Comparison of ENCODE assay signal across 6 cellular contexts in the genomic region with DNA sequence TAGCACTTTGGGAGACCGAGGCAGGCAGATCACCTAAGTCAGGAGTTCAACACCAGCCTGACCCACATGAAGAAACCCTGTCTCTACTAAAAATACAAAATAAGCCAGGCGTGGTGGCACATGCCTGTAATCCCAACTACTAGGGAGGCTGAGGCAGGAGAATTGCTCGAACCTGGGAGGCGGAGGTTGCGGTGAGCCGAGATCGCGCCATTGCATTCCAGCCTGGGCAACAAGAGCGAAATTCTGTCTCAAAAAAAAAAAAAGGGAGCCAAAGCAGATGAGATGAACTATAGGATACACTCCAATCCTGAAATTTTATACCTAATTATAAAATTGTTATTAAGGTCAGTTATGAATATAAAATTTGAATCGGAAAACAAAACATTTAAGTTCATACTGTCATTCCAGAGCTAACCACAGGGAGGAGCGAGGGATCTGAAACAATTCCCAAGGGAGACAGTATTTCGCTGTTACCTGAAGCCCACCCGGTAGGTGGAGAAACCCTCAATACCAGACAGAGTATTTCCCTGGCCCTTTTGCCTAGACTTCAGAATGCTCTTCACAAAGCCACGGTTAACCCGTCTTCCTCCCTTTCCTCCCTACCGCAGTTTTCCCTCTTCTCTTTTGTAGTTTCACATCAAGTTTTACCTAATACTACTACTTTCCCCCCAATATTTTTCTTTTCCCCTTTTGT. TPM values are rescaled to one million over a fixed set of nuclear protein-coding genes. Genes with fewer than 3 reads are reported as not detected.
DNase-seq lines count a peak whose midpoint lies in the region; ATAC-seq, FAIRE-seq and TF ChIP-seq lines count a peak whose summit lies in the region.

No MANE protein-coding gene starts in this region.

- peak overlapping the region in 9 of 10 donors; percentile 69 to 100 (median 98) for H3K4me3 ChIP-seq in heart right ventricle
- peak overlapping the region in 1 of 2 donors; percentile 99 for H3K4me3 ChIP-seq in gastroesophageal sphincter
- peak overlapping the region; percentile 13 to 87 for H3K4me3 ChIP-seq in testis

- FAIRE-seq in RCC 7860 (lab: Jason Lieb, UNC), result peak; percentile 49

- no peaks in the 10 kb centered on the region for H3K27me3 ChIP-seq in heart right ventricle
- no peaks in the 10 kb centered on the region for H3K27me3 ChIP-seq in gastroesophageal sphincter
- H3K27me3 ChIP-seq in testis, result no peaks in the 10 kb centered on the region

- TF ChIP-seq CTCF in heart right ventricle (IDR thresholded peaks at IDR 0.05) (peak in 7 of 9 donors; percentile 36 to 66 (median 55)), gastroesophageal sphincter (IDR thresholded peaks at IDR 0.05) (peak; percentile 42 to 57 (median 55)), testis (IDR thresholded peaks at IDR 0.05) (peak; percentile 46 to 52 (median 51))

- peaks cover 7 to 38% (median 28%) of the 10 kb centered on the region in 9 donors for H3K4me1 ChIP-seq in heart right ventricle
- peaks cover 0 to 36% (median 12%) of the 10 kb centered on the region in 3 donors for H3K4me1 ChIP-seq in gastroesophageal sphincter
- H3K4me1 ChIP-seq in testis, result peaks cover 11% of the 10 kb centered on the region

- H3K27ac ChIP-seq in heart right ventricle (peak overlapping the region in 4 of 10 donors; percentile 91 to 95 (median 92)), gastroesophageal sphincter (no peak overlapping the region), testis (no peak overlapping the region)

- H3K36me3 ChIP-seq in heart right ventricle, result peaks cover 0 to 23% (median 0%) of the 10 kb centered on the region in 9 donors
- peaks cover 0 to 8% of the 10 kb centered on the region in 2 donors for H3K36me3 ChIP-seq in gastroesophageal sphincter
- H3K36me3 ChIP-seq in testis (ENCODE audit: low read depth, missing control alignments), result no peaks in the 10 kb centered on the region

- WGBS in heart right ventricle, 2 donors, result 51 to 56% methylated on average over 16 of the region's 16 CpGs
- 5 to 52% methylated on average over 7 to 16 of the region's 16 CpGs for WGBS in gastroesophageal sphincter (ENCODE audit: low coverage in 1 of 2), 2 donors
- 29 to 41% methylated on average over 16 of the region's 16 CpGs for WGBS in testis, 2 donors

- no peaks in the 10 kb centered on the region for H3K9me3 ChIP-seq in heart right ventricle
- H3K9me3 ChIP-seq in gastroesophageal sphincter, result no peaks in the 10 kb centered on the region
- H3K9me3 ChIP-seq in testis, result no peaks in the 10 kb centered on the region

- intact Hi-C loops in heart right ventricle (cut with DNase I) (loop anchor here in 4 of 10 donors (2.0 to 10.0 kb wide), 3 partner anchors 21 to 217 kb away; a partner anchor contains a TSS), left cardiac atrium (cut with DNase I) (no loop called here), testis (cut with DNase I; ENCODE audit: low total_unique reads) (no loop called here)

- TF ChIP-seq POLR2A in gastroesophageal sphincter (IDR thresholded peaks at IDR 0.05) (no peak), testis (IDR thresholded peaks at IDR 0.05) (no peak), GM18505 (IDR thresholded peaks at IDR 0.05; ENCODE audit: borderline replicate concordance, extremely low read depth, insufficient read depth, insufficient read length) (no peak)

- ATAC-seq in heart right ventricle (no peak), left cardiac atrium (no peak), gastroesophageal sphincter (no peak), GM18505 (IDR thresholded peaks at IDR 0.05; ENCODE audit: unreplicated experiment) (no peak)

- DNase-seq in heart right ventricle (no peak), left cardiac atrium (no peak), RCC 7860 (ENCODE audit: low spot score) (peak; percentile 51), testis (peak; percentile 39)

- TF ChIP-seq EP300 in gastroesophageal sphincter (IDR thresholded peaks at IDR 0.05), result no peak

RNA-seq across cellular contexts. Expression of a gene that starts 1.4 kb away (rescaled TPM):
- total RNA-seq in heart right ventricle, result 10 to 100 TPM; 28.4 to 46.1 (median 33.0) TPM
- polyA plus RNA-seq in heart right ventricle, result 10 to 100 TPM; 34.7 to 72.6 TPM
- 10 to 100 TPM; 35.2 to 42.1 TPM for total RNA-seq in left cardiac atrium
- 10 to 100 TPM; 50.2 to 74.2 (median 58.8) TPM for total RNA-seq in gastroesophageal sphincter
- 100 to 1,000 TPM; 163 to 245 TPM for total RNA-seq in testis
- polyA plus RNA-seq in testis (ENCODE audit: insufficient read depth, low read depth, low replicate concordance), result 569 TPM

RNA-seq across cellular contexts. Expression of a gene that starts 20.5 kb away (rescaled TPM):
- total RNA-seq in heart right ventricle (10 to 100 TPM; 47.6 to 69.7 (median 59.2) TPM), left cardiac atrium (10 to 100 TPM; 50.5 to 58.7 TPM), gastroesophageal sphincter (10 to 100 TPM; 78.5 to 90.7 (median 89.1) TPM), testis (100 to 1,000 TPM; 112 to 139 TPM)
- polyA plus RNA-seq in heart right ventricle (10 to 100 TPM; 25.5 to 97.4 TPM), testis (ENCODE audit: insufficient read depth, low read depth, low replicate concordance) (191 TPM)

RNA-seq across cellular contexts. Expression of a gene that starts 27.4 kb away (rescaled TPM):
- 10 to 100 TPM in 1 of 10 donors, 1 to 10 TPM in 9; 4.5 to 11.5 (median 6.8) TPM for total RNA-seq in heart right ventricle
- polyA plus RNA-seq in heart right ventricle, result 10 to 100 TPM; 12.6 to 15.4 TPM
- 10 to 100 TPM in 1 of 2 donors, 1 to 10 TPM in 1; 9.4 to 11.9 TPM for total RNA-seq in left cardiac atrium
- 10 to 100 TPM in 2 of 4 donors, 1 to 10 TPM in 2; 6.6 to 16.3 (median 11.0) TPM for total RNA-seq in gastroesophageal sphincter
- 10 to 100 TPM; 26.7 to 39.4 TPM for total RNA-seq in testis
- polyA plus RNA-seq in testis (ENCODE audit: insufficient read depth, low read depth, low replicate concordance), result 39.8 TPM

RNA-seq across cellular contexts. Expression of a gene that starts 34.2 kb away (rescaled TPM):
- total RNA-seq in heart right ventricle, result under 1 TPM in 6 of 10 donors, not detected in 4; 0.37 to 0.85 (median 0.57) TPM
- under 1 TPM; 0.23 to 0.51 TPM for polyA plus RNA-seq in heart right ventricle
- not detected for total RNA-seq in left cardiac atrium
- 1 to 10 TPM in 1 of 4 donors, under 1 TPM in 1, not detected in 2; 0.94 to 1.1 TPM for total RNA-seq in gastroesophageal sphincter
- total RNA-seq in testis, result 1 to 10 TPM; 4.3 to 6.8 TPM
- polyA plus RNA-seq in testis (ENCODE audit: insufficient read depth, low read depth, low replicate concordance), result 5.1 TPM

RNA-seq across cellular contexts. Expression of a gene that starts 37.5 kb away (rescaled TPM):
- total RNA-seq in heart right ventricle, result 10 to 100 TPM; 54.5 to 82.5 (median 68.8) TPM
- 10 to 100 TPM; 32.4 to 79.8 TPM for polyA plus RNA-seq in heart right ventricle
- 10 to 100 TPM; 61.4 to 74.3 TPM for total RNA-seq in left cardiac atrium
- 100 to 1,000 TPM; 104 to 130 (median 118) TPM for total RNA-seq in gastroesophageal sphincter
- total RNA-seq in testis, result 100 to 1,000 TPM in 1 of 2 donors, 10 to 100 TPM in 1; 79.3 to 104 TPM
- 96.5 TPM for polyA plus RNA-seq in testis (ENCODE audit: insufficient read depth, low read depth, low replicate concordance)

Comparison
In these comparisons a context has a peak if more than half of its experiments do, and no peak if none do; other contexts are left out.
1. DNase-seq: peak in RCC 7860 (single experiment) and testis (single experiment); none in heart right ventricle (0 of 2) and left cardiac atrium (single experiment).
2. Peak in every context shown above with its lines, with median percentiles within 50 percentile points of each other: CTCF ChIP-seq.